In genomic region chr5:40584054-40584453, GRCh38 we compare ENCODE assay signal across 7 cellular contexts.
"Had no signal": no experiment of that assay in that cellular context is flagged by ENCODE, and none has a peak within 500 bp of the region (broad histone marks: within the 10 kb centered on the region; RNA-seq: fewer than 3 reads in every experiment).

No MANE protein-coding gene starts in this region.

- FAIRE-seq: H1 had no signal

- DNase-seq: GM23248, GOT3, H7, H9, HCEC 1CT, HFFc6 had no signal
